Comparison of ENCODE assay signal across 15 cellular contexts in the genomic region with DNA sequence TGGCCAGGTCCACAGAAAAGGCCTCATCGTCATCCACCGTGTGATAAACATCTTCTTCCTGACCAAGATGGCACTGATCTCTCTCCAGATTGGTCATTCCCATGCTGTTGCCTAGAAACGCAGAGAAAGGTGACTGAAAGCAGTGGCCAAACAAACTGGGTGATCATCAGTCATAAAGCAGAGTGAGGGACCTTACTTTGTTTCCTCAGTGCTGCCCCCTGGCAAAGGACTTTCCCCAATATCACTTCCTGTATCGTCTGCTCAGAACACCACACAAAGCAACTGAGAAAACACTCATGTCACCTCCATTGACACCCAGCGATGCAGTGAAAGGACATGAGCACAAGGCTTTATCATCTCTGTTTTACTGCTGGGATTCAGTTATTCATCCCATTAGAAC. TPM values are rescaled to one million over a fixed set of nuclear protein-coding genes. Genes with fewer than 3 reads are reported as not detected.
DNase-seq lines count a peak whose midpoint lies in the region; ATAC-seq and TF ChIP-seq lines count a peak whose summit lies in the region.
"Had no signal": no experiment of that assay in that cellular context is flagged by ENCODE, and none has a peak within 500 bp of the region (broad histone marks: within the 10 kb centered on the region; RNA-seq: fewer than 3 reads in every experiment).

No MANE protein-coding gene starts in this region.

- no peak overlapping the region for H3K27ac ChIP-seq in AG04450 (ENCODE audit: low read depth, low read length)
- H3K27ac ChIP-seq in OCI-LY3 (ENCODE audit: low read length): no peak overlapping the region
- H3K27ac ChIP-seq in coronary artery: no peak overlapping the region
- H3K27ac ChIP-seq: C4-2B, psoas muscle, stomach had no signal

- DNase-seq in AG04450 (ENCODE audit: low read depth, low spot score) (no peak), GM13977 (ENCODE audit: low spot score) (no peak), erythroblast (lab: John Stamatoyannopoulos, UW) (peak; percentile 58 to 67), T1000 (lab: John Stamatoyannopoulos, UW) (no peak), coronary artery (ENCODE audit: low spot score) (no peak), kidney tubule cell (ENCODE audit: low spot score) (no peak)
- DNase-seq: NCI-H2171 treated with DMSO at 0.1 percent for 48 hours; psoas muscle; stimulated activated CD4-positive, alpha-beta T cell treated with anti-CD3 and anti-CD28 coated beads, Interleukin-4, amount 100 ng/mL, for 24 hours; stomach had no signal

- POLR2A ChIA-PET in AG04450 (lab: Yijun Ruan, JAX): no interaction called here

- H3K27me3 ChIP-seq in AG04450 (ENCODE audit: control insufficient read depth, insufficient read depth, low read length): peaks cover 2% of the 10 kb centered on the region
- H3K27me3 ChIP-seq in OCI-LY3 (ENCODE audit: low read depth, low read length): no peaks in the 10 kb centered on the region
- H3K27me3 ChIP-seq: stomach had no signal

- no peak overlapping the region for H3K9ac ChIP-seq in OCI-LY3 (ENCODE audit: low read length)

- TF ChIP-seq CTCF in AG04450 (IDR thresholded peaks at IDR 0.05; ENCODE audit: low read depth, low read length) (0 out of 2 replicates have a peak, but pooled peaks have one; percentile 6), GM13977 (IDR thresholded peaks at IDR 0.05; ENCODE audit: extremely low read depth, insufficient read depth, missing control alignments) (peak; percentile 20), OCI-LY3 (IDR thresholded peaks at IDR 0.05; ENCODE audit: low read depth, low read length) (peak; percentile 16; the same call in 1 of the 2 replicates), coronary artery (IDR thresholded peaks at IDR 0.05) (no peak)

- H3K4me1 ChIP-seq in OCI-LY3 (ENCODE audit: low read length): no peaks in the 10 kb centered on the region
- H3K4me1 ChIP-seq: psoas muscle had no signal

- no peaks in the 10 kb centered on the region for H4K20me1 ChIP-seq in OCI-LY3 (ENCODE audit: insufficient read depth, low read length)

- in situ Hi-C loops in GM13977 (cut with MboI; ENCODE audit: low pct_unique_long_range_greater_than_20kb, low sequenced_read_pairs, unreplicated experiment): no loop called here

- H3K4me3 ChIP-seq in AG04450 (ENCODE audit: low read depth, low read length) (no peak overlapping the region), OCI-LY3 (ENCODE audit: low read length) (no peak overlapping the region), coronary artery (no peak overlapping the region)
- H3K4me3 ChIP-seq: psoas muscle, stomach had no signal

- H3K9me3 ChIP-seq in AG04450 (ENCODE audit: control insufficient read depth, insufficient read depth, low read length) (no peaks in the 10 kb centered on the region), OCI-LY3 (ENCODE audit: insufficient read depth, low read length) (no peaks in the 10 kb centered on the region)
- H3K9me3 ChIP-seq: psoas muscle, stomach had no signal

- H2AFZ ChIP-seq in OCI-LY3 (ENCODE audit: low read depth, low read length): no peak overlapping the region

- no peaks in the 10 kb centered on the region for H3K79me2 ChIP-seq in OCI-LY3 (ENCODE audit: low read length)

- no peak for TF ChIP-seq POLR2A in erythroblast (IDR thresholded peaks at IDR 0.05; ENCODE audit: low read length)

- ATAC-seq in HG02970 (IDR thresholded peaks at IDR 0.05; ENCODE audit: low FRiP score, unreplicated experiment): no peak
- ATAC-seq: activated T-cell treated with anti-CD3 and anti-CD28 coated beads, Interleukin-2, amount 50 U/mL, for 72 hours; psoas muscle; Right ventricle myocardium inferior had no signal

- CTCF ChIA-PET in AG04450 (lab: Charles Lee): no interaction called here

- peaks cover 25% of the 10 kb centered on the region for H3K36me3 ChIP-seq in OCI-LY3 (replicated peaks; ENCODE audit: low read depth, low read length)

- no peak overlapping the region for H3K4me2 ChIP-seq in OCI-LY3 (ENCODE audit: low read length)

RNA-seq across cellular contexts. Expression of gene TM9SF3, which starts 40.0 kb away (rescaled TPM):
- 61.3 and 90.7 TPM in 2 replicates for polyA plus RNA-seq in AG04450 (2011; rRNA removed)
- 59.8 and 130 TPM in 2 replicates for polyA minus RNA-seq in AG04450 (2011; rRNA and poly(A)+ RNA removed)

Comparison
In these comparisons a context has a peak if more than half of its experiments do, and no peak if none do; other contexts are left out.
1. DNase-seq: peak in erythroblast (2 of 2); none in AG04450 (single experiment), GM13977 (single experiment), T1000 (single experiment), coronary artery (single experiment) and kidney tubule cell (single experiment).